Comparison of ENCODE assay signal across 30 cellular contexts in genomic region chr20:25493137-25493536, GRCh38.
"Had no signal": no experiment of that assay in that cellular context is flagged by ENCODE, and none has a peak within 500 bp of the region (broad histone marks: within the 10 kb centered on the region; RNA-seq: fewer than 3 reads in every experiment).

No MANE protein-coding gene starts in this region.

- H3K36me3 Mint-ChIP-seq: activated naive CD8-positive, alpha-beta T cell treated with anti-CD3 and anti-CD28 coated beads for 36 hours had no signal

- H3K27me3 Mint-ChIP-seq: activated CD4-positive, alpha-beta T cell treated with anti-CD3 and anti-CD28 coated beads, Interleukin-2, amount 10 ng/mL, durations not matched to agents 24 days and 14 days; activated CD8-positive, alpha-beta T cell treated with anti-CD3 and anti-CD28 coated beads for 36 hours; activated naive CD8-positive, alpha-beta T cell treated with anti-CD3 and anti-CD28 coated beads for 36 hours; activated T-helper 17 cell treated with anti-CD3 and anti-CD28 coated beads, Interleukin-2, amount 50 U/mL, for 72 hours had no signal

- H3K4me3 Mint-ChIP-seq: activated CD4-positive, alpha-beta T cell treated with anti-CD3 and anti-CD28 coated beads, Interleukin-2, amount 10 ng/mL, durations not matched to agents 24 days and 14 days; activated CD8-positive, alpha-beta T cell treated with anti-CD3 and anti-CD28 coated beads for 36 hours; activated naive CD8-positive, alpha-beta T cell treated with anti-CD3 and anti-CD28 coated beads for 36 hours; activated T-cell treated with anti-CD3 and anti-CD28 coated beads, Interleukin-2, amount 50 U/mL, for 72 hours; activated T-helper 17 cell treated with anti-CD3 and anti-CD28 coated beads, Interleukin-2, amount 50 U/mL, for 72 hours had no signal

- H3K9me3 ChIP-seq: ascending aorta, SJCRH30 had no signal

- ATAC-seq: activated CD8-positive, alpha-beta T cell treated with anti-CD3 and anti-CD28 coated beads for 36 hours; activated T-cell treated with anti-CD3 and anti-CD28 coated beads, Interleukin-2, amount 50 U/mL, for 72 hours; activated T-helper 17 cell treated with anti-CD3 and anti-CD28 coated beads, Interleukin-2, amount 50 U/mL, for 72 hours had no signal

- H3K4me3 ChIP-seq: ascending aorta, PC-9, SJCRH30, SK-N-MC had no signal

- FAIRE-seq: RCC 7860, TTC549 had no signal

- H3K27ac Mint-ChIP-seq: activated CD4-positive, alpha-beta T cell treated with anti-CD3 and anti-CD28 coated beads, Interleukin-2, amount 10 ng/mL, durations not matched to agents 24 days and 14 days; activated CD8-positive, alpha-beta T cell treated with anti-CD3 and anti-CD28 coated beads for 36 hours; activated naive CD8-positive, alpha-beta T cell treated with anti-CD3 and anti-CD28 coated beads for 36 hours; activated T-cell treated with anti-CD3 and anti-CD28 coated beads, Interleukin-2, amount 50 U/mL, for 72 hours; activated T-helper 17 cell treated with anti-CD3 and anti-CD28 coated beads, Interleukin-2, amount 50 U/mL, for 72 hours had no signal

- H3K4me1 Mint-ChIP-seq: activated CD4-positive, alpha-beta T cell treated with anti-CD3 and anti-CD28 coated beads, Interleukin-2, amount 10 ng/mL, durations not matched to agents 24 days and 14 days; activated naive CD8-positive, alpha-beta T cell treated with anti-CD3 and anti-CD28 coated beads for 36 hours had no signal

- H3K27ac ChIP-seq: ascending aorta, PC-9, SJCRH30, SK-N-MC had no signal

- DNase-seq: activated CD4-positive, alpha-beta T cell treated with anti-CD3 and anti-CD28 coated beads, Interleukin-2, amount 10 ng/mL, durations not matched to agents 24 days and 14 days; activated CD4-positive, alpha-beta T cell treated with anti-CD3 and anti-CD28 coated beads, Interleukin-2, amount 50 U/mL, for 4 hours; activated CD8-positive, alpha-beta T cell treated with anti-CD3 and anti-CD28 coated beads for 36 hours; activated effector memory CD4-positive, alpha-beta T cell treated with anti-CD3 and anti-CD28 coated beads, Interleukin-2, amount 50 U/mL, for 16 hours; activated naive CD4-positive, alpha-beta T cell; activated naive CD4-positive, alpha-beta T cell treated with anti-CD3 and anti-CD28 coated beads, Interleukin-2, amount 50 U/mL, for 16 hours; activated naive CD8-positive, alpha-beta T cell treated with anti-CD3 and anti-CD28 coated beads for 36 hours; activated T-cell treated with anti-CD3 and anti-CD28 coated beads, Interleukin-2, amount 50 U/mL, for 1 hour; activated T-cell treated with anti-CD3 and anti-CD28 coated beads, Interleukin-2, amount 50 U/mL, for 72 hours; amygdala; central memory CD4-positive, alpha-beta T cell; NCI-H1092 treated with DMSO at 0.1 percent for 48 hours; NCI-H1417; NCI-H146; NCI-H187; NCI-H2029 treated with DMSO at 0.1 percent for 48 hours; NCI-H2107; NCI-H2171; NCI-H510A; NCI-H526; NCI-H748 treated with DMSO at 0.1 percent for 48 hours; NK-92 treated with Interleukin-12 subunit alpha and Interleukin-12 subunit beta, amount 100 ng/mL, for 24 hours; PC-9; SHP77; SJCRH30 had no signal

- H3K4me1 ChIP-seq: ascending aorta had no signal

- H3K9me3 Mint-ChIP-seq: activated CD4-positive, alpha-beta T cell treated with anti-CD3 and anti-CD28 coated beads, Interleukin-2, amount 10 ng/mL, durations not matched to agents 24 days and 14 days; activated CD8-positive, alpha-beta T cell treated with anti-CD3 and anti-CD28 coated beads for 36 hours; activated naive CD8-positive, alpha-beta T cell treated with anti-CD3 and anti-CD28 coated beads for 36 hours; activated T-cell treated with anti-CD3 and anti-CD28 coated beads, Interleukin-2, amount 50 U/mL, for 72 hours; activated T-helper 17 cell treated with anti-CD3 and anti-CD28 coated beads, Interleukin-2, amount 50 U/mL, for 72 hours had no signal
